Comparison of ENCODE assay signal across 9 cellular contexts in the genomic region with DNA sequence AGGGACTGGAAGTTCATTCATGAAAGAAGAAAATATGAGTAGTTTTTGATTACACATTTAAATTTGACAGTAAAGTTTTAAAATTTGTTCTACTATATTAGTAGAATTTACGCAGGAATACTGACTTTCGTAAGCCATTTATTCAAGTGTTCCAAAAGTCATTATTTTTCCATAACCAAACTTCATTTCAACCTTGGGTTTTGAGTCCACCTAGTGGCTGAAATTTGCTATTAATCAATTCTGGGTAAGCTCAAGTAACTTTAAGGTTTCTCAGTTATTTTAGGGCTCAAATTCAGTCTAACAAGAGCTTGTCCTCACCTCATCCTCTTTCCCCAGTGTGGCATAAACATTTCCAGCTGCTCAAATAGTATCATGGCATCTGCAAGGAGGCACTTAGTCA.
DNase-seq lines count a peak whose midpoint lies in the region; FAIRE-seq and TF ChIP-seq lines count a peak whose summit lies in the region.
"Had no signal": no experiment of that assay in that cellular context is flagged by ENCODE, and none has a peak within 500 bp of the region (broad histone marks: within the 10 kb centered on the region; RNA-seq: fewer than 3 reads in every experiment).

No MANE protein-coding gene starts in this region.

- no peaks in the 10 kb centered on the region for H4K20me1 ChIP-seq in KMS-11 (ENCODE audit: insufficient read depth)

- H3K27ac ChIP-seq in KMS-11 (no peak overlapping the region), caudate nucleus (ENCODE audit: low read depth, low read length) (no peak overlapping the region)

- no peak overlapping the region for H3K9ac ChIP-seq in KMS-11

- H3K4me3 ChIP-seq in KMS-11 (IDR thresholded peaks at IDR 0.05; ENCODE audit: insufficient read depth, low read depth, low read length): no peak overlapping the region

- peaks cover 22% of the 10 kb centered on the region for H3K27me3 Mint-ChIP-seq in neural crest cell (ENCODE audit: low read depth)

- no peaks in the 10 kb centered on the region for H3K36me3 ChIP-seq in KMS-11 (ENCODE audit: insufficient read depth)

- H3K4me3 Mint-ChIP-seq in neural crest cell: no peak overlapping the region
- H3K4me3 Mint-ChIP-seq: immature natural killer cell had no signal

- peak; percentile 5 for DNase-seq in EL
- DNase-seq in neural crest cell (ENCODE audit: low read depth, low spot score): no peak
- no peak for DNase-seq in caudate nucleus (lab: John Stamatoyannopoulos, UW)
- DNase-seq in NCI-H128 (lab: John Stamatoyannopoulos, UW; ENCODE audit: unreplicated experiment): no peak
- DNase-seq in C1 segment of cervical spinal cord (lab: John Stamatoyannopoulos, UW): no peak
- DNase-seq in HK-2 (ENCODE audit: unreplicated experiment): no peak

- H3K4me1 ChIP-seq in KMS-11 (ENCODE audit: low read depth, poor library complexity, severe bottlenecking): no peaks in the 10 kb centered on the region

- H3K4me2 ChIP-seq in KMS-11: no peak overlapping the region

- H3K36me3 Mint-ChIP-seq in neural crest cell (ENCODE audit: low read depth): no peaks in the 10 kb centered on the region
- H3K36me3 Mint-ChIP-seq: immature natural killer cell had no signal

- peak; percentile 51 for TF ChIP-seq CTCF in KMS-11 (conservative IDR thresholded peaks at IDR 0.05; ENCODE audit: low read depth, low read length)
- peak; percentile 70 for TF ChIP-seq CTCF in neural crest cell (conservative IDR thresholded peaks at IDR 0.05)

- no peak overlapping the region for H3K27ac Mint-ChIP-seq in neural crest cell (ENCODE audit: unreplicated experiment)
- H3K27ac Mint-ChIP-seq: immature natural killer cell had no signal

- no peak overlapping the region for H2AFZ ChIP-seq in KMS-11 (ENCODE audit: low read depth)

- FAIRE-seq in colon (lab: Jason Lieb, UNC): peak; percentile 82

- no peaks in the 10 kb centered on the region for H3K4me1 Mint-ChIP-seq in neural crest cell
- H3K4me1 Mint-ChIP-seq: immature natural killer cell had no signal

- no peaks in the 10 kb centered on the region for H3K27me3 ChIP-seq in KMS-11 (ENCODE audit: insufficient read depth, low read depth)

- H3K79me2 ChIP-seq in KMS-11 (ENCODE audit: insufficient read depth, low read depth): no peaks in the 10 kb centered on the region

- no peaks in the 10 kb centered on the region for H3K9me3 Mint-ChIP-seq in neural crest cell
- H3K9me3 Mint-ChIP-seq: immature natural killer cell had no signal
